8 cellular contexts compared by ENCODE assay signal in genomic region chr16:70267516-70267915, GRCh38. TPM values are rescaled to one million over a fixed set of nuclear protein-coding genes. Genes with fewer than 3 reads are reported as not detected.
DNase-seq lines count a peak whose midpoint lies in the region; ATAC-seq and TF ChIP-seq lines count a peak whose summit lies in the region.

No MANE protein-coding gene starts in this region.

- WGBS in lung, 2 donors, result 47 to 49% methylated on average over 6 of the region's 6 CpGs

- POLR2A ChIA-PET in MCF 10A (lab: Yijun Ruan, JAX), result no interaction called here

- ATAC-seq in lung (ENCODE audit: insufficient read depth, low FRiP score), result no peak
- no peak for ATAC-seq in HG03565 (IDR thresholded peaks at IDR 0.05; ENCODE audit: unreplicated experiment)
- no peak for ATAC-seq in GM21390 (IDR thresholded peaks at IDR 0.05; ENCODE audit: unreplicated experiment)

- H3K27ac ChIP-seq in lung (ENCODE audit: low read depth in 1 of 2, low read length in 1 of 2), result no peak overlapping the region

- CTCF ChIA-PET in MCF 10A (lab: Yijun Ruan, JAX), result interaction anchor here (0.5 to 2.7 kb wide), 14 partner anchors 11 to 684 kb away, joined by 3 to 12 read pairs (median 4); no protein-coding TSS in a partner anchor

- H3K27me3 Mint-ChIP-seq in MCF 10A (ENCODE audit: insufficient read depth, unreplicated experiment), result no peaks in the 10 kb centered on the region

- H3K27me3 ChIP-seq in lung (ENCODE audit: control insufficient read depth, insufficient read depth), result no peaks in the 10 kb centered on the region

- peaks cover 100% of the 10 kb centered on the region for H3K36me3 Mint-ChIP-seq in MCF 10A (ENCODE audit: insufficient read depth, unreplicated experiment)

- no peaks in the 10 kb centered on the region for H3K9me3 Mint-ChIP-seq in MCF 10A (ENCODE audit: unreplicated experiment)

- peak; percentile 53 for DNase-seq in A172 (ENCODE audit: low spot score)
- peak; percentile 75 for DNase-seq in DMS 273 (lab: John Stamatoyannopoulos, UW; ENCODE audit: unreplicated experiment)
- DNase-seq in NCI-H1694 treated with DMSO at 0.1 percent for 48 hours (lab: John Stamatoyannopoulos, UW), result peak; percentile 32
- DNase-seq in MCF 10A (ENCODE audit: unreplicated experiment), result peak; percentile 62
- no peak for DNase-seq in lung (ENCODE audit: low spot score)
- no peak for DNase-seq in NCI-H1105 treated with DMSO at 0.1 percent for 48 hours (lab: John Stamatoyannopoulos, UW)

- H3K4me1 ChIP-seq in lung (ENCODE audit: control insufficient read depth in 2 of 2, insufficient read depth in 2 of 2, low read length in 2 of 2), result no peaks in the 10 kb centered on the region

- no TSS peak for BruUV-seq in MCF 10A (replicated peaks; lab: Mats Ljungman, UMichigan)

- no peak overlapping the region for H3K4me3 Mint-ChIP-seq in MCF 10A (ENCODE audit: unreplicated experiment)

- H3K36me3 ChIP-seq in lung (ENCODE audit: control insufficient read depth in 2 of 2, insufficient read depth in 2 of 2, low read length in 2 of 2), result peaks cover 49 to 68% of the 10 kb centered on the region in 2 donors

- no peaks in the 10 kb centered on the region for H3K4me1 Mint-ChIP-seq in MCF 10A (ENCODE audit: insufficient read depth, unreplicated experiment)

- no peak overlapping the region for H3K4me3 ChIP-seq in lung

- H3K9me3 ChIP-seq in lung (ENCODE audit: control insufficient read depth in 2 of 2, insufficient read depth in 1 of 2, low read length in 1 of 2), result no peaks in the 10 kb centered on the region

- H3K27ac Mint-ChIP-seq in MCF 10A (ENCODE audit: low read depth, unreplicated experiment), result no peak overlapping the region

- peak; percentile 39 for TF ChIP-seq CTCF in MCF 10A (IDR thresholded peaks at IDR 0.05; ENCODE audit: unreplicated experiment)
- TF ChIP-seq CTCF in lung (IDR thresholded peaks at IDR 0.05; ENCODE audit: control extremely low read depth, extremely low read depth), result peak; percentile 30

- intact Hi-C loops in MCF 10A (cut with micrococcal nuclease), result no loop called here

RNA-seq across cellular contexts. Expression of gene EXOSC6, which starts 15.8 kb away (rescaled TPM):
- total RNA-seq in A172 (2014; rRNA removed; shearing (Covaris generic)), result 44.5 and 49.4 TPM in 2 replicates
- total RNA-seq in MCF 10A (2022), result 49.8 and 83.9 TPM in 2 replicates
- 10 to 100 TPM; 27.8 to 28.0 TPM for total RNA-seq in lung
- 10 to 100 TPM in 1 of 2 donors, 1 to 10 TPM in 1; 7.1 to 17.6 TPM for polyA plus RNA-seq in lung

RNA-seq across cellular contexts. Expression of gene AARS1, which starts 21.8 kb away (rescaled TPM):
- total RNA-seq in A172 (2014; rRNA removed; shearing (Covaris generic)), result 68.0 and 74.4 TPM in 2 replicates
- total RNA-seq in MCF 10A (2022), result 314 and 390 TPM in 2 replicates
- total RNA-seq in lung, result 100 to 1,000 TPM in 1 of 2 donors, 10 to 100 TPM in 1; 61.3 to 147 TPM
- 10 to 100 TPM; 46.9 to 73.8 TPM for polyA plus RNA-seq in lung

RNA-seq across cellular contexts. Expression of gene DDX19B, which starts 31.5 kb away (rescaled TPM):
- total RNA-seq in A172 (2014; rRNA removed; shearing (Covaris generic)), result 10.3 and 16.5 TPM in 2 replicates
- total RNA-seq in MCF 10A (2022) (38.6 and 38.8 TPM in 2 replicates), lung (10 to 100 TPM; 27.1 to 27.2 TPM)
- polyA plus RNA-seq in lung, result 10 to 100 TPM; 23.2 to 32.7 TPM

Comparison
In these comparisons a context has a peak if more than half of its experiments do, and no peak if none do; other contexts are left out.
1. DNase-seq: peak in A172 (single experiment), DMS 273 (single experiment), NCI-H1694 treated with DMSO at 0.1 percent for 48 hours (single experiment) and MCF 10A (single experiment); none in lung (single experiment) and NCI-H1105 treated with DMSO at 0.1 percent for 48 hours (single experiment).